ENCODE assay signal across 8 cellular contexts in genomic region chr4:175947117-175947722, GRCh38.
DNase-seq lines count a peak whose midpoint lies in the region; ATAC-seq and TF ChIP-seq lines count a peak whose summit lies in the region.

No MANE protein-coding gene starts in this region.

- H3K36me3 ChIP-seq in Peyer's patch (no peaks in the 10 kb centered on the region), thoracic aorta (no peaks in the 10 kb centered on the region)

- H3K4me1 ChIP-seq in Peyer's patch (no peaks in the 10 kb centered on the region), thoracic aorta (ENCODE audit: control insufficient read depth in 1 of 2, low read depth in 2 of 2) (no peaks in the 10 kb centered on the region)

- TF ChIP-seq CTCF in Peyer's patch (IDR thresholded peaks at IDR 0.05) (peak; percentile 42 to 64 (median 55)), fibroblast of mammary gland (conservative IDR thresholded peaks at IDR 0.05; ENCODE audit: control insufficient read depth, insufficient read depth, low read depth, low read length) (peak; percentile 63), thoracic aorta (IDR thresholded peaks at IDR 0.05) (peak; percentile 51)

- no peaks in the 10 kb centered on the region for H3K27me3 ChIP-seq in Peyer's patch
- no peaks in the 10 kb centered on the region for H3K27me3 ChIP-seq in thoracic aorta (replicated peaks; ENCODE audit: insufficient read depth)

- H3K9me3 ChIP-seq in Peyer's patch (no peaks in the 10 kb centered on the region), thoracic aorta (no peaks in the 10 kb centered on the region)

- TF ChIP-seq POLR2A in Peyer's patch (IDR thresholded peaks at IDR 0.05), result no peak

- peak; percentile 4 to 45 for DNase-seq in AML-193 (lab: John Stamatoyannopoulos, UW)
- no peak for DNase-seq in Peyer's patch
- peak; percentile 44 for DNase-seq in fibroblast of mammary gland (ENCODE audit: low read depth)
- no peak for DNase-seq in thoracic aorta (ENCODE audit: low spot score)
- DNase-seq in central memory CD4-positive, alpha-beta T cell, result no peak
- DNase-seq in activated T-cell treated with anti-CD3 and anti-CD28 coated beads, Interleukin-2, amount 50 U/mL, for 48 hours, result no peak

- H3K27ac ChIP-seq in Peyer's patch, result no peak overlapping the region
- H3K27ac ChIP-seq in thoracic aorta, result no peak overlapping the region

- peak; percentile 75 for ATAC-seq in GM19035 (IDR thresholded peaks at IDR 0.05; ENCODE audit: unreplicated experiment)
- ATAC-seq in thoracic aorta (ENCODE audit: insufficient number of reproducible peaks, low FRiP score, low read depth), result no peak
- ATAC-seq in HG03378 (IDR thresholded peaks at IDR 0.05; ENCODE audit: unreplicated experiment), result no peak

- H3K4me3 ChIP-seq in Peyer's patch (no peak overlapping the region), fibroblast of mammary gland (ENCODE audit: control insufficient read depth, low read depth, low read length) (no peak overlapping the region), thoracic aorta (peak overlapping the region; percentile 55)

Comparison
In these comparisons a context has a peak if more than half of its experiments do, and no peak if none do; other contexts are left out.
1. DNase-seq: peak in AML-193 (2 of 2) and fibroblast of mammary gland (single experiment); none in Peyer's patch (0 of 3), thoracic aorta (single experiment), central memory CD4-positive, alpha-beta T cell (single experiment) and activated T-cell treated with anti-CD3 and anti-CD28 coated beads, Interleukin-2, amount 50 U/mL, for 48 hours (0 of 2).
2. Peak in every context shown above with its lines, with median percentiles within 50 percentile points of each other: CTCF ChIP-seq.